ENCODE assay signal across 23 cellular contexts in the genomic region with DNA sequence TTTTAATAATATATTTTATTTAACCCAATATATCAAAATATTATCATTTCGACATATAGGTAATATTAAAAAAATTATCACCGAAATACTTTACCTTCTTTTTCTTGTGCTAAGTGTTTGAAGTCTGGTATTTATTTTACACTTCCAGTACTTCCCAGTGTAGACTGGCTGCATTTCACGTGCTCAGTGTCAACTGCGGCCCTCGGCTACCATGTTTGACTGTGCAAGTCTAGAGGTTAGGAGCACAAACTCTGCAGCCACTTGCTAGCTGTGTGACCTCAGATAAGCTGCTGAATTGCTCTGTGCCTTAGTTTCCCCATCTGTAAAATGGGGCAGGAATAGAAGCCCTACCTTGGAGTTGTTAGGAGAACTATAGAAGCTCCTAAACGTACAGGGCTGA. TPM values are rescaled to one million over a fixed set of nuclear protein-coding genes. Genes with fewer than 3 reads are reported as not detected.
DNase-seq lines count a peak whose midpoint lies in the region; ATAC-seq and TF ChIP-seq lines count a peak whose summit lies in the region.
"Had no signal": no experiment of that assay in that cellular context is flagged by ENCODE, and none has a peak within 500 bp of the region (broad histone marks: within the 10 kb centered on the region; RNA-seq: fewer than 3 reads in every experiment).

No MANE protein-coding gene starts in this region.

- H3K27me3 ChIP-seq in sigmoid colon = peaks cover 5 to 25% (median 13%) of the 10 kb centered on the region in 3 donors

- TF ChIP-seq CTCF in activated CD8-positive, alpha-beta T cell treated with anti-CD3 and anti-CD28 coated beads for 36 hours (IDR thresholded peaks at IDR 0.05) = no peak
- TF ChIP-seq CTCF in sigmoid colon (IDR thresholded peaks at IDR 0.05) = no peak

- no peak overlapping the region for H3K4me3 ChIP-seq in sigmoid colon
- H3K4me3 ChIP-seq: A549; BLaER1 treated with 17β-estradiol and CSF1 and Interleukin-3, amounts not matched to agents 10 nM and 100 nM; GM23338 had no signal

- no peak overlapping the region for H3K4me3 Mint-ChIP-seq in activated CD8-positive, alpha-beta T cell treated with anti-CD3 and anti-CD28 coated beads for 36 hours
- no peak overlapping the region for H3K4me3 Mint-ChIP-seq in activated CD8-positive, alpha-beta T cell treated with anti-CD3 and anti-CD28 coated beads, Interleukin-2, amount 10 ng/mL, durations not matched to agents 7 days and 5 days
- H3K4me3 Mint-ChIP-seq: CD14-positive monocyte; CD4-positive, alpha-beta T cell; CD8-positive, alpha-beta memory T cell; GM23338; H9 had no signal

- no peak for ATAC-seq in activated CD8-positive, alpha-beta T cell treated with anti-CD3 and anti-CD28 coated beads for 36 hours
- no peak for ATAC-seq in activated CD8-positive, alpha-beta T cell treated with anti-CD3 and anti-CD28 coated beads, Interleukin-2, amount 10 ng/mL, durations not matched to agents 7 days and 5 days
- ATAC-seq in Right ventricle myocardium inferior = no peak
- ATAC-seq: A549, GM23338, HCT116 had no signal

- 86 to 92% methylated on average over 6 of the region's 6 CpGs for WGBS in sigmoid colon, 2 donors

- H3K36me3 ChIP-seq in sigmoid colon = no peaks in the 10 kb centered on the region
- H3K36me3 ChIP-seq: BE2C; BLaER1 treated with 17β-estradiol and CSF1 and Interleukin-3, amounts not matched to agents 10 nM and 100 nM had no signal

- H3K27ac ChIP-seq in sigmoid colon = no peak overlapping the region
- H3K27ac ChIP-seq: A549; BLaER1 treated with 17β-estradiol and CSF1 and Interleukin-3, amounts not matched to agents 10 nM and 100 nM had no signal

- H3K27me3 Mint-ChIP-seq in activated CD8-positive, alpha-beta T cell treated with anti-CD3 and anti-CD28 coated beads for 36 hours = peaks cover 24% of the 10 kb centered on the region
- peaks cover 27% of the 10 kb centered on the region for H3K27me3 Mint-ChIP-seq in activated CD8-positive, alpha-beta T cell treated with anti-CD3 and anti-CD28 coated beads, Interleukin-2, amount 10 ng/mL, durations not matched to agents 7 days and 5 days (ENCODE audit: low read depth)

- no peak overlapping the region for H3K27ac Mint-ChIP-seq in activated CD8-positive, alpha-beta T cell treated with anti-CD3 and anti-CD28 coated beads for 36 hours
- H3K27ac Mint-ChIP-seq in activated CD8-positive, alpha-beta T cell treated with anti-CD3 and anti-CD28 coated beads, Interleukin-2, amount 10 ng/mL, durations not matched to agents 7 days and 5 days = no peak overlapping the region
- H3K27ac Mint-ChIP-seq: CD4-positive, alpha-beta T cell; CD8-positive, alpha-beta memory T cell; GM23338; H9 had no signal

- H3K36me3 Mint-ChIP-seq in activated CD8-positive, alpha-beta T cell treated with anti-CD3 and anti-CD28 coated beads for 36 hours (ENCODE audit: low read depth) = no peaks in the 10 kb centered on the region
- no peaks in the 10 kb centered on the region for H3K36me3 Mint-ChIP-seq in activated CD8-positive, alpha-beta T cell treated with anti-CD3 and anti-CD28 coated beads, Interleukin-2, amount 10 ng/mL, durations not matched to agents 7 days and 5 days (ENCODE audit: low read depth)
- H3K36me3 Mint-ChIP-seq: CD14-positive monocyte; CD8-positive, alpha-beta memory T cell had no signal

- TF ChIP-seq EP300 in sigmoid colon (IDR thresholded peaks at IDR 0.05) = no peak

- intact Hi-C loops in activated CD8-positive, alpha-beta T cell treated with anti-CD3 and anti-CD28 coated beads for 36 hours (cut with micrococcal nuclease) = no loop called here
- intact Hi-C loops in cardiac septum (cut with DNase I) = no loop called here
- intact Hi-C loops in Right ventricle myocardium inferior (cut with DNase I) = no loop called here
- intact Hi-C loops in sigmoid colon (cut with DNase I) = no loop called here

- H3K4me1 Mint-ChIP-seq in activated CD8-positive, alpha-beta T cell treated with anti-CD3 and anti-CD28 coated beads for 36 hours (ENCODE audit: low read depth) = no peaks in the 10 kb centered on the region
- H3K4me1 Mint-ChIP-seq in activated CD8-positive, alpha-beta T cell treated with anti-CD3 and anti-CD28 coated beads, Interleukin-2, amount 10 ng/mL, durations not matched to agents 7 days and 5 days (ENCODE audit: low read depth) = peaks cover 9% of the 10 kb centered on the region
- H3K4me1 Mint-ChIP-seq: CD8-positive, alpha-beta memory T cell had no signal

- TF ChIP-seq POLR2A in sigmoid colon (IDR thresholded peaks at IDR 0.05) = no peak

- no peaks in the 10 kb centered on the region for H3K4me1 ChIP-seq in sigmoid colon
- H3K4me1 ChIP-seq: A549 had no signal

- DNase-seq in activated CD8-positive, alpha-beta T cell treated with anti-CD3 and anti-CD28 coated beads for 36 hours = peak; percentile 10
- no peak for DNase-seq in activated CD8-positive, alpha-beta T cell treated with anti-CD3 and anti-CD28 coated beads, Interleukin-2, amount 10 ng/mL, durations not matched to agents 7 days and 5 days
- DNase-seq in cardiac septum (ENCODE audit: low spot score) = peak; percentile 51
- no peak for DNase-seq in Right ventricle myocardium inferior (ENCODE audit: missing footprints)
- DNase-seq in sigmoid colon = peak; percentile 3
- no peak for DNase-seq in activated CD8-positive, alpha-beta memory T cell treated with anti-CD3 and anti-CD28 coated beads, Interleukin-2, amount 50 U/mL, for 4 hours
- no peak for DNase-seq in NCI-H1092 (lab: John Stamatoyannopoulos, UW)
- DNase-seq: 8988T; ACHN; AML-193; BE2C; CD4-positive, alpha-beta T cell; CD8-positive, alpha-beta memory T cell; DMS 273 treated with DMSO at 0.1 percent for 48 hours; DMS79; EL; GF-D8; H9 had no signal

- CTCF ChIA-PET in activated CD8-positive, alpha-beta T cell treated with anti-CD3 and anti-CD28 coated beads for 36 hours (lab: Charles Lee) = interaction anchor here (1.4 kb wide), 1 partner anchor 315 kb away, joined by 3 read pairs; no protein-coding TSS in a partner anchor
- CTCF ChIA-PET in activated CD8-positive, alpha-beta T cell treated with anti-CD3 and anti-CD28 coated beads, Interleukin-2, amount 10 ng/mL, durations not matched to agents 7 days and 5 days (lab: Charles Lee) = interaction anchor here (1.1 kb wide), 2 partner anchors 20 to 53 kb away, joined by 4 read pairs; no protein-coding TSS in a partner anchor

- H3K9me3 ChIP-seq in sigmoid colon = no peaks in the 10 kb centered on the region
- H3K9me3 ChIP-seq: A549; BE2C; BLaER1 treated with 17β-estradiol and CSF1 and Interleukin-3, amounts not matched to agents 10 nM and 100 nM had no signal

- no peaks in the 10 kb centered on the region for H3K9me3 Mint-ChIP-seq in activated CD8-positive, alpha-beta T cell treated with anti-CD3 and anti-CD28 coated beads for 36 hours
- no peaks in the 10 kb centered on the region for H3K9me3 Mint-ChIP-seq in activated CD8-positive, alpha-beta T cell treated with anti-CD3 and anti-CD28 coated beads, Interleukin-2, amount 10 ng/mL, durations not matched to agents 7 days and 5 days (ENCODE audit: insufficient read depth)
- H3K9me3 Mint-ChIP-seq: CD4-positive, alpha-beta T cell; CD8-positive, alpha-beta memory T cell; GM23338; H9 had no signal

- POLR2A ChIA-PET in activated CD8-positive, alpha-beta T cell treated with anti-CD3 and anti-CD28 coated beads for 36 hours (lab: Charles Lee) = no interaction called here
- POLR2A ChIA-PET in activated CD8-positive, alpha-beta T cell treated with anti-CD3 and anti-CD28 coated beads, Interleukin-2, amount 10 ng/mL, durations not matched to agents 7 days and 5 days (lab: Charles Lee) = no interaction called here

RNA-seq across cellular contexts. Expression of gene ESRRB, which starts 42.3 kb away (rescaled TPM):
- under 1 TPM; 0.18 to 0.27 TPM for total RNA-seq in activated CD8-positive, alpha-beta T cell treated with anti-CD3 and anti-CD28 coated beads for 36 hours
- total RNA-seq in activated CD8-positive, alpha-beta T cell treated with anti-CD3 and anti-CD28 coated beads, Interleukin-2, amount 10 ng/mL, durations not matched to agents 7 days and 5 days = under 1 TPM in 1 of 2 experiments, not detected in 1; 0.05 TPM
- 8.7 TPM for total RNA-seq in cardiac septum
- total RNA-seq in Right ventricle myocardium inferior = 2.9 TPM
- total RNA-seq in sigmoid colon = under 1 TPM in 1 of 4 donors, not detected in 3; under 0.01 TPM
- under 1 TPM in 1 of 3 donors, not detected in 2; 0.04 TPM for polyA plus RNA-seq in sigmoid colon
- total RNA-seq: CD8-positive, alpha-beta memory T cell had no signal
- polyA plus RNA-seq: CD14-positive monocyte; CD8-positive, alpha-beta memory T cell had no signal

Comparison
In these comparisons a context has a peak if more than half of its experiments do, and no peak if none do; other contexts are left out.
1. DNase-seq: peak in activated CD8-positive, alpha-beta T cell treated with anti-CD3 and anti-CD28 coated beads for 36 hours (single experiment), cardiac septum (single experiment) and sigmoid colon (single experiment); none in activated CD8-positive, alpha-beta T cell treated with anti-CD3 and anti-CD28 coated beads, Interleukin-2, amount 10 ng/mL, durations not matched to agents 7 days and 5 days (single experiment), Right ventricle myocardium inferior (single experiment), activated CD8-positive, alpha-beta memory T cell treated with anti-CD3 and anti-CD28 coated beads, Interleukin-2, amount 50 U/mL, for 4 hours (single experiment) and NCI-H1092 (single experiment).